6 cellular contexts compared by ENCODE assay signal in the genomic region with DNA sequence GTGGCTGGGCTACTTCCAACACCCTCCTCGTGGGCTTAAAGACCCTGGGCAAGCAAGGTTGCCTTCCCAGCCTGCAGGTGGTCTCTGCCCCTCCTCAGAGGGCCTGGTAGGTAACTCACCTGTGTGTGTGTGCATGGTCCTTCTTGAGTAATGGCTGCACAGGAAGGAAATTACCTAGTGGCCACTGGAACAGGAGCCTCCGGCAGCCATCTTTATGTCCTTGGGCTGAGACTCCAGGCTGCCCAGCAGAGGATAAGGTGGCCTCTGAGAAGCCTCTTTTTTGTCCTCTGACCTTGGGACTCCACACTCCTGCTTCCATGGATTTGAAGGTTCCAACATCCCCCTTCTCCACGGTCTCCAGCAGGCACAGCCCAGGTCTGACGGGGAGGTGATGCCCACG. TPM values are rescaled to one million over a fixed set of nuclear protein-coding genes. Genes with fewer than 3 reads are reported as not detected.
"Had no signal": no experiment of that assay in that cellular context is flagged by ENCODE, and none has a peak within 500 bp of the region (broad histone marks: within the 10 kb centered on the region; RNA-seq: fewer than 3 reads in every experiment).

No MANE protein-coding gene starts in this region.

- H3K27ac Mint-ChIP-seq: GM23338, HFFc6 had no signal

- H3K4me2 ChIP-seq: GM23338, KMS-11 had no signal

- H3K4me3 Mint-ChIP-seq: GM23338, HFFc6 had no signal

- H3K9me3 Mint-ChIP-seq: GM23338, HFFc6 had no signal

- FAIRE-seq: HTR-8/SVneo had no signal

- H3K9ac ChIP-seq: KMS-11 had no signal

- H3K4me3 ChIP-seq: GM23338 had no signal

- H2AFZ ChIP-seq: GM23338 had no signal

- H3K27ac ChIP-seq: KMS-11 had no signal

RNA-seq across cellular contexts. Expression of a gene that starts 20.0 kb away (rescaled TPM):
- total RNA-seq: H4, HFFc6, HT-29 had no signal

RNA-seq across cellular contexts. Expression of a gene that starts 47.5 kb away (rescaled TPM):
- total RNA-seq: HT-29 had no signal

RNA-seq across cellular contexts. Expression of a gene that starts 50.5 kb away (rescaled TPM):
- total RNA-seq: H4, HT-29 had no signal
